16 cellular contexts compared by ENCODE assay signal in the genomic region with DNA sequence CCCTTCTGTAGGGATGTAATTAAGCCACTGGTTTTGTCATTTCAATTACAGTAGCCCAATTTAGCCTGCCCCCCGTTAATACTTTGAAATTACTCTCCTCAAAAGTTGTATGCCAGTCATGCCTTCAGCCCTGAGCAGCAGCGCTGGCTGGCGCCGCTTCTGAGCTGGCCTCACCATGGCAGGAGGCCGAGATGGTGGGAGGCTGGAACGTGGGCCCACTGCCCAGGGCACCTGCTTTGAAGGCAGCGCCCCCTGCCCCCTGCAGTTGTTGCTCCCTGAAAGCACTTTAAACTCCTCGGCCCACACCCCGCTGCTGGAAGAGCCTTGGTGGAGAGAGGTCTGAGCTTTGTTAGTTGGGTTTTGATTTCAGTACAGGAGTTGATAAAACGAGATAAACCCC. TPM values are rescaled to one million over a fixed set of nuclear protein-coding genes. Genes with fewer than 3 reads are reported as not detected.
DNase-seq lines count a peak whose midpoint lies in the region; ATAC-seq, FAIRE-seq and TF ChIP-seq lines count a peak whose summit lies in the region.
"Had no signal": no experiment of that assay in that cellular context is flagged by ENCODE, and none has a peak within 500 bp of the region (broad histone marks: within the 10 kb centered on the region; RNA-seq: fewer than 3 reads in every experiment).

No MANE protein-coding gene starts in this region.

- H3K4me3 ChIP-seq in heart right ventricle (peak overlapping the region in 4 of 10 donors; percentile 3 to 36 (median 20)), heart left ventricle (peak overlapping the region in 1 of 12 donors; percentile 5), upper lobe of left lung (peak overlapping the region in 3 of 4 donors; percentile 25 to 40 (median 39))
- H3K4me3 ChIP-seq: uterus had no signal

- H3K36me3 Mint-ChIP-seq in endothelial cell (ENCODE audit: low read depth, unreplicated experiment) (no peaks in the 10 kb centered on the region), neural crest cell (ENCODE audit: low read depth) (peaks cover under 1% of the 10 kb centered on the region)

- ATAC-seq in heart right ventricle (peak in 1 of 8 donors; percentile 12), heart left ventricle (no peak), upper lobe of left lung (ENCODE audit: low FRiP score in 2 of 2) (no peak), HG03460 (IDR thresholded peaks at IDR 0.05; ENCODE audit: unreplicated experiment) (no peak)

- H3K27ac ChIP-seq in heart right ventricle: peak overlapping the region in 8 of 10 donors; percentile 15 to 81 (median 64)
- peak overlapping the region in 6 of 12 donors; percentile 37 to 72 (median 55) for H3K27ac ChIP-seq in heart left ventricle
- H3K27ac ChIP-seq in upper lobe of left lung: peak overlapping the region; percentile 72 to 84 (median 77)

- no peak overlapping the region for H3K4me3 Mint-ChIP-seq in endothelial cell (ENCODE audit: unreplicated experiment)
- H3K4me3 Mint-ChIP-seq in neural crest cell: no peak overlapping the region
- H3K4me3 Mint-ChIP-seq: activated B cell treated with CpG ODN at 0.5 μM for 24 hours; CD4-positive, alpha-beta T cell had no signal

- H3K27me3 ChIP-seq in heart right ventricle (no peaks in the 10 kb centered on the region), heart left ventricle (no peaks in the 10 kb centered on the region), upper lobe of left lung (no peaks in the 10 kb centered on the region)
- H3K27me3 ChIP-seq: uterus had no signal

- no peak for TF ChIP-seq CTCF in heart right ventricle (IDR thresholded peaks at IDR 0.05)
- no peak for TF ChIP-seq CTCF in heart left ventricle (IDR thresholded peaks at IDR 0.05)
- no peak for TF ChIP-seq CTCF in endothelial cell (IDR thresholded peaks at IDR 0.05; ENCODE audit: unreplicated experiment)
- no peak for TF ChIP-seq CTCF in neural crest cell (conservative IDR thresholded peaks at IDR 0.05)
- no peak for TF ChIP-seq CTCF in upper lobe of left lung (IDR thresholded peaks at IDR 0.05)

- H3K27ac Mint-ChIP-seq in endothelial cell (ENCODE audit: unreplicated experiment) (peak overlapping the region; percentile 57), neural crest cell (ENCODE audit: unreplicated experiment) (peak overlapping the region; percentile 65)
- H3K27ac Mint-ChIP-seq: activated B cell treated with CpG ODN at 0.5 μM for 24 hours; CD4-positive, alpha-beta T cell had no signal

- WGBS in heart right ventricle, 2 donors: 74 to 77% methylated on average over 10 of the region's 10 CpGs
- WGBS in heart left ventricle, 4 donors: 71 to 82% (median 79%) methylated on average over 9 to 10 of the region's 10 CpGs
- WGBS in upper lobe of left lung, 2 donors: 52 to 60% methylated on average over 9 to 10 of the region's 10 CpGs

- intact Hi-C loops in heart right ventricle (cut with DNase I): loop anchor here in 1 of 10 donors (5.0 kb wide), 1 partner anchor 89 kb away; no protein-coding TSS in a partner anchor
- intact Hi-C loops in heart left ventricle (cut with DNase I): loop anchor here in 1 of 10 donors (5.0 kb wide), 1 partner anchor 41 kb away; no protein-coding TSS in a partner anchor

- peaks cover 0 to 8% (median 4%) of the 10 kb centered on the region in 9 donors for H3K36me3 ChIP-seq in heart right ventricle
- H3K36me3 ChIP-seq in heart left ventricle: peaks cover 0 to 11% (median 4%) of the 10 kb centered on the region in 9 donors
- H3K36me3 ChIP-seq in upper lobe of left lung: peaks cover under 1 to 5% (median 5%) of the 10 kb centered on the region in 4 donors
- H3K36me3 ChIP-seq: uterus had no signal

- no peak for TF ChIP-seq EP300 in upper lobe of left lung (IDR thresholded peaks at IDR 0.05)

- H3K4me1 ChIP-seq in heart right ventricle: peaks cover 15 to 80% (median 44%) of the 10 kb centered on the region in 9 donors
- peaks cover 2 to 59% (median 38%) of the 10 kb centered on the region in 12 donors for H3K4me1 ChIP-seq in heart left ventricle
- peaks cover 57 to 88% (median 62%) of the 10 kb centered on the region in 4 donors for H3K4me1 ChIP-seq in upper lobe of left lung
- H3K4me1 ChIP-seq: uterus had no signal

- FAIRE-seq in GM19239 (lab: Jason Lieb, UNC): no peak
- FAIRE-seq: kidney had no signal

- peaks cover 6% of the 10 kb centered on the region for H3K27me3 Mint-ChIP-seq in endothelial cell (ENCODE audit: unreplicated experiment)
- H3K27me3 Mint-ChIP-seq in neural crest cell (ENCODE audit: low read depth): no peaks in the 10 kb centered on the region
- H3K27me3 Mint-ChIP-seq: CD4-positive, alpha-beta T cell had no signal

- H3K9me3 Mint-ChIP-seq in endothelial cell (ENCODE audit: unreplicated experiment) (no peaks in the 10 kb centered on the region), neural crest cell (no peaks in the 10 kb centered on the region)
- H3K9me3 Mint-ChIP-seq: activated B cell treated with CpG ODN at 0.5 μM for 24 hours; CD4-positive, alpha-beta T cell had no signal

- no peak for DNase-seq in heart right ventricle
- DNase-seq in heart left ventricle: no peak
- no peak for DNase-seq in endothelial cell (ENCODE audit: low spot score)
- DNase-seq in neural crest cell (ENCODE audit: low read depth, low spot score): no peak
- DNase-seq in upper lobe of left lung: peak; percentile 40 to 72
- DNase-seq in GM19239 (ENCODE audit: insufficient read length, low spot score): no peak
- DNase-seq in Ammon's horn (ENCODE audit: low spot score): no peak
- DNase-seq: activated B cell treated with CpG ODN at 0.5 μM for 24 hours; CD4-positive, alpha-beta T cell; kidney; NCI-H1436; NCI-H2227 treated with DMSO at 0.1 percent for 48 hours; stimulated activated CD4-positive, alpha-beta T cell treated with anti-CD3 and anti-CD28 coated beads, Interleukin-12 subunit alpha, Interleukin-12 subunit beta, amount 100 ng/mL, for 4 hours; stimulated activated naive CD4-positive, alpha-beta T cell; uterus had no signal

- H3K9me3 ChIP-seq in heart right ventricle (no peaks in the 10 kb centered on the region), heart left ventricle (no peaks in the 10 kb centered on the region), upper lobe of left lung (no peaks in the 10 kb centered on the region)
- H3K9me3 ChIP-seq: uterus had no signal

- TF ChIP-seq POLR2A in heart left ventricle (IDR thresholded peaks at IDR 0.05) (no peak), upper lobe of left lung (IDR thresholded peaks at IDR 0.05) (no peak)

- peaks cover 32% of the 10 kb centered on the region for H3K4me1 Mint-ChIP-seq in endothelial cell (ENCODE audit: unreplicated experiment)
- peaks cover 82% of the 10 kb centered on the region for H3K4me1 Mint-ChIP-seq in neural crest cell
- H3K4me1 Mint-ChIP-seq: activated B cell treated with CpG ODN at 0.5 μM for 24 hours had no signal

RNA-seq across cellular contexts. Expression of a gene that starts 9.2 kb away (rescaled TPM):
- total RNA-seq in heart right ventricle: 10 to 100 TPM in 7 of 10 donors, 1 to 10 TPM in 3; 8.4 to 16.5 (median 11.2) TPM
- polyA plus RNA-seq in heart right ventricle: 1 to 10 TPM; 2.8 to 4.3 TPM
- 10 to 100 TPM in 7 of 9 donors, 1 to 10 TPM in 2; 8.2 to 16.2 (median 11.6) TPM for total RNA-seq in heart left ventricle
- 1 to 10 TPM; 4.9 to 5.1 TPM for polyA plus RNA-seq in heart left ventricle
- 18.8 TPM for total RNA-seq in endothelial cell (ENCODE audit: unreplicated experiment)
- total RNA-seq in neural crest cell: 65.5 and 68.1 TPM in 2 replicates
- total RNA-seq in upper lobe of left lung: 10 to 100 TPM; 36.7 to 60.7 (median 41.0) TPM

Comparison
In these comparisons a context has a peak if more than half of its experiments do, and no peak if none do; other contexts are left out.
1. DNase-seq: peak in upper lobe of left lung (2 of 2); none in heart right ventricle (0 of 2), heart left ventricle (0 of 5), endothelial cell (single experiment), neural crest cell (single experiment), GM19239 (single experiment) and Ammon's horn (single experiment).